Comparison of ENCODE assay signal across 25 cellular contexts in the genomic region with DNA sequence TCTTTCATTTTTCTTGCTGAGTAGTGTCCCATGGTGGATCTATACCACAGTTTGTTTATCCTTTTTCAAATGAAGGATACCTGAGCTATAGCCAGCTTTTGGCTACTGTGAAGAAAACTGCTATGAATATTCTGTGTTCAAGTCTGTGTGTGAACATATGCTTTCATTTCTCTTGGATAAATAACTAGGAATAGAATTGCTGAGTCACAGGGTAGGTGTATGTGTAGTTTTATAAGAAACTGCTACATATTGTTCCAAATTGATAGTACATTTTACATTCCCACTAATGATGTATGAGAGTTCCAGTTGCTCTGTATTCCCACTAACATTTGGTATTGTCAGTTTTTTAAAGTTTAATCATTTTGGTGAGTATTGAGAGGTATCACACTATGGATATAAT. TPM values are rescaled to one million over a fixed set of nuclear protein-coding genes. Genes with fewer than 3 reads are reported as not detected.
"Had no signal": no experiment of that assay in that cellular context is flagged by ENCODE, and none has a peak within 500 bp of the region (broad histone marks: within the 10 kb centered on the region; RNA-seq: fewer than 3 reads in every experiment).

No MANE protein-coding gene starts in this region.

- H3K27ac ChIP-seq: testis, uterus had no signal

- H3K27ac Mint-ChIP-seq: activated CD4-positive, alpha-beta memory T cell treated with anti-CD3 and anti-CD28 coated beads for 36 hours; activated CD4-positive, alpha-beta T cell treated with anti-CD3 and anti-CD28 coated beads for 36 hours; activated naive CD4-positive, alpha-beta T cell treated with anti-CD3 and anti-CD28 coated beads, Interleukin-2, amount 10 ng/mL, durations not matched to agents 7 days and 5 days; activated T-cell treated with anti-CD3 and anti-CD28 coated beads, Interleukin-2, amount 50 U/mL, for 72 hours; immature natural killer cell; natural killer cell; progenitor cell of endocrine pancreas had no signal

- H3K4me3 ChIP-seq: left lung, testis, uterus had no signal

- H3K27me3 Mint-ChIP-seq: activated B cell treated with CpG ODN at 0.5 μM for 24 hours; activated CD4-positive, alpha-beta memory T cell treated with anti-CD3 and anti-CD28 coated beads for 36 hours had no signal

- H3K36me3 Mint-ChIP-seq: activated naive CD4-positive, alpha-beta T cell treated with anti-CD3 and anti-CD28 coated beads, Interleukin-2, amount 10 ng/mL, durations not matched to agents 7 days and 5 days; natural killer cell had no signal

- H3K27me3 ChIP-seq: left lung, testis, uterus had no signal

- H3K4me1 Mint-ChIP-seq: immature natural killer cell had no signal

- H3K9me3 Mint-ChIP-seq: immature natural killer cell, natural killer cell had no signal

- H3K36me3 ChIP-seq: left lung, uterus had no signal

- H3K9me3 ChIP-seq: left lung, testis, uterus had no signal

- H3K4me3 Mint-ChIP-seq: activated B cell treated with CpG ODN at 0.5 μM for 24 hours; activated CD4-positive, alpha-beta memory T cell treated with anti-CD3 and anti-CD28 coated beads for 36 hours; activated CD4-positive, alpha-beta T cell treated with anti-CD3 and anti-CD28 coated beads for 36 hours; activated naive CD4-positive, alpha-beta T cell treated with anti-CD3 and anti-CD28 coated beads, Interleukin-2, amount 10 ng/mL, durations not matched to agents 7 days and 5 days; activated T-cell treated with anti-CD3 and anti-CD28 coated beads, Interleukin-2, amount 50 U/mL, for 72 hours; immature natural killer cell; natural killer cell had no signal

- DNase-seq: activated B cell treated with CpG ODN at 0.5 μM for 24 hours; activated CD4-positive, alpha-beta memory T cell treated with anti-CD3 and anti-CD28 coated beads for 36 hours; activated CD4-positive, alpha-beta T cell treated with anti-CD3 and anti-CD28 coated beads for 36 hours; activated effector memory CD4-positive, alpha-beta T cell treated with Interleukin-2 at 50 U/mL for 16 hours; activated naive CD4-positive, alpha-beta T cell treated with anti-CD3 and anti-CD28 coated beads, Interleukin-2, amount 10 ng/mL, durations not matched to agents 7 days and 5 days; activated T-cell treated with anti-CD3 and anti-CD28 coated beads, Interleukin-2, amount 50 U/mL, for 72 hours; cerebellar nuclear complex; cortex of kidney; erythroblast; foreskin melanocyte; immature natural killer cell; kidney glomerular epithelial cell; left lung; natural killer cell; retina; stimulated activated CD4-positive, alpha-beta T cell treated with anti-CD3 and anti-CD28 coated beads, Interleukin-2, amount 100 ng/mL, for 48 hours; stimulated activated CD8-positive, alpha-beta memory T cell treated with anti-CD3 and anti-CD28 coated beads, Interleukin-4, amount 100 ng/mL, for 48 hours; stimulated activated naive CD4-positive, alpha-beta T cell; testis; trophoblast cell; uterus had no signal

- H3K4me1 ChIP-seq: testis, uterus had no signal

RNA-seq across cellular contexts. Expression of a gene that starts 27.7 kb away (rescaled TPM):
- total RNA-seq: activated B cell treated with CpG ODN at 0.5 μM for 24 hours; activated CD4-positive, alpha-beta memory T cell treated with anti-CD3 and anti-CD28 coated beads for 36 hours; activated CD4-positive, alpha-beta T cell treated with anti-CD3 and anti-CD28 coated beads for 36 hours; activated T-cell treated with anti-CD3 and anti-CD28 coated beads, Interleukin-2, amount 50 U/mL, for 72 hours; fibroblast of lung; left lung; lung microvascular endothelial cell; natural killer cell; osteoblast; progenitor cell of endocrine pancreas; testis; uterus had no signal
- polyA plus RNA-seq: fibroblast of lung, immature natural killer cell had no signal
